6 cellular contexts compared by ENCODE assay signal in genomic region chr19:19137556-19138109, GRCh38. TPM values are rescaled to one million over a fixed set of nuclear protein-coding genes. Genes with fewer than 3 reads are reported as not detected.
DNase-seq lines count a peak whose midpoint lies in the region; ATAC-seq and TF ChIP-seq lines count a peak whose summit lies in the region.

No MANE protein-coding gene starts in this region.

- H3K4me3 Mint-ChIP-seq in HFFc6 = peak overlapping the region; percentile 97
- H3K4me3 Mint-ChIP-seq in nephron progenitor cell = peak overlapping the region; percentile 97

- peaks cover 1% of the 10 kb centered on the region for H3K27me3 Mint-ChIP-seq in HFFc6 (ENCODE audit: insufficient read depth)
- H3K27me3 Mint-ChIP-seq in nephron progenitor cell (ENCODE audit: low read depth, poor library complexity) = peaks cover 26% of the 10 kb centered on the region

- H3K27me3 ChIP-seq in brain microvascular endothelial cell (replicated peaks) = no peaks in the 10 kb centered on the region

- no peak for TF ChIP-seq CTCF in HFFc6 (IDR thresholded peaks at IDR 0.05)
- TF ChIP-seq CTCF in brain microvascular endothelial cell (IDR thresholded peaks at IDR 0.05; ENCODE audit: low read depth, low read length, missing control alignments) = no peak
- TF ChIP-seq CTCF in nephron progenitor cell (IDR thresholded peaks at IDR 0.05) = no peak

- H3K27ac ChIP-seq in brain microvascular endothelial cell = peak overlapping the region; percentile 62

- peak overlapping the region; percentile 84 for H3K4me3 ChIP-seq in brain microvascular endothelial cell (ENCODE audit: low read depth, low read length)

- H3K9me3 Mint-ChIP-seq in HFFc6 = no peaks in the 10 kb centered on the region
- H3K9me3 Mint-ChIP-seq in nephron progenitor cell = peaks cover 5% of the 10 kb centered on the region

- H3K4me1 Mint-ChIP-seq in HFFc6 (ENCODE audit: low read depth) = peaks cover 17% of the 10 kb centered on the region
- H3K4me1 Mint-ChIP-seq in nephron progenitor cell = peaks cover 31% of the 10 kb centered on the region

- peak overlapping the region; percentile 91 for H3K27ac Mint-ChIP-seq in HFFc6
- no peak overlapping the region for H3K27ac Mint-ChIP-seq in nephron progenitor cell

- H3K36me3 ChIP-seq in brain microvascular endothelial cell (replicated peaks) = no peaks in the 10 kb centered on the region

- DNase-seq in HFFc6 = no peak
- no peak for DNase-seq in brain microvascular endothelial cell
- DNase-seq in nephron progenitor cell = no peak
- DNase-seq in epidermal melanocyte (ENCODE audit: insufficient read length, low spot score) = no peak
- no peak for DNase-seq in NCI-H2107 treated with DMSO at 0.1 percent for 48 hours (lab: John Stamatoyannopoulos, UW; ENCODE audit: unreplicated experiment)

- in situ Hi-C loops in brain microvascular endothelial cell (cut with HindIII; ENCODE audit: low pct_ligation_motif_present, low sequenced_read_pairs) = no loop called here

- ATAC-seq in GM18858 (IDR thresholded peaks at IDR 0.05; ENCODE audit: unreplicated experiment) = no peak

- H3K36me3 Mint-ChIP-seq in HFFc6 (ENCODE audit: low read depth) (no peaks in the 10 kb centered on the region), nephron progenitor cell (ENCODE audit: low read depth) (peaks cover 14% of the 10 kb centered on the region)

RNA-seq across cellular contexts. Expression of gene TMEM161A, which starts 0.6 kb away (rescaled TPM):
- 10 to 100 TPM; 20.5 to 27.9 (median 25.4) TPM for total RNA-seq in HFFc6 (2021; fragmentation: NEBNext Ultra II Directional; extraction: Animal tissue kit (Norgen Biotek cat#: 25700))

RNA-seq across cellular contexts. Expression of gene MEF2B, which starts 32.4 kb away (rescaled TPM):
- 1 to 10 TPM in 3 of 6 experiments, under 1 TPM in 3; 0.20 to 1.9 (median 0.82) TPM for total RNA-seq in HFFc6 (2021; fragmentation: NEBNext Ultra II Directional; extraction: Animal tissue kit (Norgen Biotek cat#: 25700))

RNA-seq across cellular contexts. Expression of gene BORCS8, which starts 54.3 kb away (rescaled TPM):
- total RNA-seq in HFFc6 (2021; fragmentation: NEBNext Ultra II Directional; extraction: Animal tissue kit (Norgen Biotek cat#: 25700)) = 10 to 100 TPM; 33.9 to 43.2 (median 38.6) TPM

RNA-seq across cellular contexts. Expression of gene RFXANK, which starts 54.4 kb away (rescaled TPM):
- 10 to 100 TPM; 63.7 to 84.6 (median 75.7) TPM for total RNA-seq in HFFc6 (2021; fragmentation: NEBNext Ultra II Directional; extraction: Animal tissue kit (Norgen Biotek cat#: 25700))
